ENCODE assay signal across 1 cellular context in genomic region chr7:45575501-45576248, GRCh38.
TF ChIP-seq lines count a peak whose summit lies in the region.

No MANE protein-coding gene starts in this region.

TF ChIP-seq in HepG2, 621 proteins besides CTCF, POLR2A, EP300 and RAD21:
- TF ChIP-seq IKZF1 (IDR thresholded peaks at IDR 0.05) (no peak), KDM4B (CRISPR knock-in tag; IDR thresholded peaks at IDR 0.05) (no peak), HMGXB4 (CRISPR knock-in tag; IDR thresholded peaks at IDR 0.05; ENCODE audit: borderline replicate concordance in 1 of 2, low read depth in 1 of 2) (no peak), ZNF142 (CRISPR knock-in tag; IDR thresholded peaks at IDR 0.05) (peak; percentile 75; the same call in 1 of the 2 replicates), PITX1 (CRISPR knock-in tag; IDR thresholded peaks at IDR 0.05) (no peak), GABPA (IDR thresholded peaks at IDR 0.05; ENCODE audit: low read depth, low read length) (peak; percentile 13; the same call in 1 of the 2 replicates), GABPA (CRISPR knock-in tag; IDR thresholded peaks at IDR 0.05; ENCODE audit: low read depth) (no peak)
